ENCODE assay signal across 1 cellular context in genomic region chr4:121817701-121818100, GRCh38.
TF ChIP-seq lines count a peak whose summit lies in the region.

No MANE protein-coding gene starts in this region.

TF ChIP-seq in HepG2, 621 proteins besides CTCF, POLR2A, EP300 and RAD21:
- no peak for TF ChIP-seq ZNF253 (CRISPR knock-in tag; IDR thresholded peaks at IDR 0.05; ENCODE audit: borderline replicate concordance)
- TF ChIP-seq RBFOX2 (IDR thresholded peaks at IDR 0.05; ENCODE audit: low read depth, low read length): peak; percentile 26; the same call in 1 of the 2 replicates
